ENCODE assay signal across 1 cellular context in genomic region chr2:95346236-95346737, GRCh38.
TF ChIP-seq lines count a peak whose summit lies in the region.

No MANE protein-coding gene starts in this region.

TF ChIP-seq in HCT116, 20 proteins besides CTCF, POLR2A, EP300 and RAD21 (continued from another document):
- TF ChIP-seq REST (IDR thresholded peaks at IDR 0.05; ENCODE audit: low read depth), result no peak
- peak; percentile 43 for TF ChIP-seq POLR2AphosphoS5 (IDR thresholded peaks at IDR 0.05; ENCODE audit: low read depth, low read length)
